ENCODE assay signal across 22 cellular contexts in the genomic region with DNA sequence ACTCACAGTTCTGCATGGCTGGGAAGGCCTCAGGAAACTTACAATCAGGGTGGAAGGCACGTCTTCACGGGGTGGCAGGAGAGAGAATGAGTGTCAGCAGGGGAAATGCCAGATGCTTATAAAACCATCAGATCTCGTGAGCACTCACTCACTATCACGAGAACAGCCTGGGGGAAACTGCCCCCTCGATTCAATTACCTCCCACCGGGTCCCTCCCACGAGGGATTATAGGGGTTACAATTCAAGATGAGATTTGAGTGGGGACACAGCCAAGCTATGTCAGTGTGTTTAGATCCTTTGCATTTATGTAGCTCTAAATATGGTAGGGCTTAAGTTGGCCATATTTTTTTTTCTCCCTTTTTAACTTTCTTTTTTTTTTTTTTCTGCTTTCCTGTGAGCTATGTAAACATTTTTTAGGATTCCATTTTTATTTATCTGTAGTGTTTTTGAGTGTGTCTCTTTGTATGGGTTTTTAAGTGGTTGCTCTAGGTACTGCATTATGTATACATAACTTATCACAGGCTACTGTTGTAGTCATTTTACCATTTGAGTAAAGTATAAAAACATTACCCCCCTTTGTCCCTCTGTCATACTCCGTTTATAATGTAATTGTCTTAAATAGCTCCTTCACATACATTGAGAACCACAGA.
"Had no signal": no experiment of that assay in that cellular context is flagged by ENCODE, and none has a peak within 500 bp of the region (broad histone marks: within the 10 kb centered on the region; RNA-seq: fewer than 3 reads in every experiment).

No MANE protein-coding gene starts in this region.

- H3K36me3 ChIP-seq: gastrocnemius medialis, heart left ventricle, left lung, neutrophil, prostate gland, right atrium auricular region, sigmoid colon, stomach, tibial artery, upper lobe of left lung had no signal

- ATAC-seq: effector memory CD8-positive, alpha-beta T cell; gastrocnemius medialis; heart left ventricle; left lung; natural killer cell; stimulated activated effector memory CD8-positive, alpha-beta T cell treated with anti-CD3 and anti-CD28 coated beads, Interleukin-12 subunit alpha, Interleukin-12 subunit beta, amount 100 ng/mL, for 72 hours had no signal

- H3K27ac ChIP-seq: gastrocnemius medialis, heart left ventricle, hepatocyte, left lung, neutrophil, parathyroid adenoma, prostate gland, right atrium auricular region, sigmoid colon, stomach, tibial artery, upper lobe of left lung had no signal

- DNase-seq: cerebellar nuclear complex; cortex of kidney; effector memory CD8-positive, alpha-beta T cell; foreskin fibroblast; gastrocnemius medialis; heart left ventricle; kidney; left lung; natural killer cell; sigmoid colon; stimulated activated CD4-positive, alpha-beta T cell treated with anti-CD3 and anti-CD28 coated beads, Interleukin-2, amount 100 ng/mL, for 24 hours; stimulated activated CD4-positive, alpha-beta T cell treated with anti-CD3 and anti-CD28 coated beads, Interleukin-4, amount 100 ng/mL, for 24 hours; stimulated activated naive CD4-positive, alpha-beta T cell treated with Interleukin-2 at 50 U/mL for 16 hours; stomach; tibial artery; upper lobe of left lung had no signal

- H3K27ac Mint-ChIP-seq: effector memory CD8-positive, alpha-beta T cell; natural killer cell; stimulated activated effector memory CD8-positive, alpha-beta T cell treated with anti-CD3 and anti-CD28 coated beads, Interleukin-12 subunit alpha, Interleukin-12 subunit beta, amount 100 ng/mL, for 72 hours had no signal

- H3K9me3 ChIP-seq: gastrocnemius medialis, neutrophil, prostate gland had no signal

- H3K9me3 Mint-ChIP-seq: natural killer cell had no signal

- H3K36me3 Mint-ChIP-seq: natural killer cell; stimulated activated effector memory CD8-positive, alpha-beta T cell treated with anti-CD3 and anti-CD28 coated beads, Interleukin-12 subunit alpha, Interleukin-12 subunit beta, amount 100 ng/mL, for 72 hours had no signal

- H3K4me1 Mint-ChIP-seq: natural killer cell; stimulated activated effector memory CD8-positive, alpha-beta T cell treated with anti-CD3 and anti-CD28 coated beads, Interleukin-12 subunit alpha, Interleukin-12 subunit beta, amount 100 ng/mL, for 72 hours had no signal

- H3K4me3 ChIP-seq: gastrocnemius medialis, heart left ventricle, hepatocyte, left lung, prostate gland, right atrium auricular region, sigmoid colon, stomach, tibial artery, upper lobe of left lung had no signal

- H3K27me3 ChIP-seq: gastrocnemius medialis, left lung, right atrium auricular region, sigmoid colon, upper lobe of left lung had no signal

- H3K4me3 Mint-ChIP-seq: effector memory CD8-positive, alpha-beta T cell; natural killer cell; stimulated activated effector memory CD8-positive, alpha-beta T cell treated with anti-CD3 and anti-CD28 coated beads, Interleukin-12 subunit alpha, Interleukin-12 subunit beta, amount 100 ng/mL, for 72 hours had no signal

- H3K4me1 ChIP-seq: gastrocnemius medialis, heart left ventricle, left lung, parathyroid adenoma, prostate gland, right atrium auricular region, sigmoid colon, stomach, tibial artery, upper lobe of left lung had no signal
